In the genomic region with DNA sequence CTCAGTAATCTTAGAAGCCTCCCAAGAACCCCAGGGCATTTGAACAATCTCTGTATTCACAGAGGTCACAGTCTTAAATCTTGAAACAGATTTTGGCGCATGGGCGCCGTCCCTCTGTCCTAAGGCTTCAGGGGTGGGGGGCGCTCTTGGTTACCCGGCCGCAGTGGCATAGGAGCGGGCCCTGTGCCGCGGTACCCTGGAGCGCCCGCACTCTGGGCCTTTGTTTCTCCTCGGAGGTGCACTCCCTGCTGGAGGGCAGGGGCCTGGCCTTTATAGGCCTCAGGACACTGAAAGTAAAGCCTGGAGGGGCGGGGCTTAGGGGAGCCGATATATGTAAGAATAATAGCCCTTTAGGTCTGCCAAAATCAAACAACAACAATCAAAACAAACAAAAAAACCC, we compare ENCODE assay signal across 21 cellular contexts.
"Had no signal": no experiment of that assay in that cellular context is flagged by ENCODE, and none has a peak within 500 bp of the region (broad histone marks: within the 10 kb centered on the region; RNA-seq: fewer than 3 reads in every experiment).

No MANE protein-coding gene starts in this region.

- DNase-seq: effector memory CD8-positive, alpha-beta T cell; esophagus squamous epithelium; foreskin fibroblast; glutamatergic neuron; immature natural killer cell; left colon; mammary epithelial cell; naive thymus-derived CD8-positive, alpha-beta T cell; nucleus accumbens; ovary; sigmoid colon; stimulated activated CD4-positive, alpha-beta T cell treated with anti-CD3 and anti-CD28 coated beads, Interleukin-2, amount 100 ng/mL, for 48 hours; stimulated activated naive CD4-positive, alpha-beta T cell treated with Interleukin-2 at 50 U/mL for 16 hours; thyroid gland had no signal

- H3K4me1 ChIP-seq: esophagus squamous epithelium, gastroesophageal sphincter, right atrium auricular region, sigmoid colon, thyroid gland, upper lobe of left lung, vagina had no signal

- H3K27me3 Mint-ChIP-seq: dendritic cell treated with granulocyte-macrophage colony-stimulating factor and Interleukin-4, amounts not matched to agents 40 ng/mL and 50 ng/mL, for 4 days; effector memory CD8-positive, alpha-beta T cell; naive thymus-derived CD8-positive, alpha-beta T cell had no signal

- H3K27ac Mint-ChIP-seq: dendritic cell treated with granulocyte-macrophage colony-stimulating factor and Interleukin-4, amounts not matched to agents 40 ng/mL and 50 ng/mL, for 4 days; effector memory CD8-positive, alpha-beta T cell; immature natural killer cell; naive thymus-derived CD8-positive, alpha-beta T cell had no signal

- H3K9me3 Mint-ChIP-seq: dendritic cell treated with granulocyte-macrophage colony-stimulating factor and Interleukin-4, amounts not matched to agents 40 ng/mL and 50 ng/mL, for 4 days had no signal

- H3K27me3 ChIP-seq: esophagus squamous epithelium, gastroesophageal sphincter, ovary, right atrium auricular region, sigmoid colon, thyroid gland, upper lobe of left lung, vagina had no signal

- H3K36me3 Mint-ChIP-seq: immature natural killer cell; naive thymus-derived CD8-positive, alpha-beta T cell had no signal

- ATAC-seq: effector memory CD8-positive, alpha-beta T cell; gastroesophageal sphincter; left colon; mucosa of descending colon; naive thymus-derived CD8-positive, alpha-beta T cell had no signal

- H3K9me3 ChIP-seq: esophagus squamous epithelium, gastroesophageal sphincter, mucosa of descending colon, ovary, right atrium auricular region, sigmoid colon, thyroid gland, upper lobe of left lung, vagina had no signal

- H3K36me3 ChIP-seq: esophagus squamous epithelium, gastroesophageal sphincter, ovary, right atrium auricular region, sigmoid colon, thyroid gland, upper lobe of left lung, vagina had no signal

- H3K4me1 Mint-ChIP-seq: immature natural killer cell; naive thymus-derived CD8-positive, alpha-beta T cell had no signal

- H3K4me3 Mint-ChIP-seq: dendritic cell treated with granulocyte-macrophage colony-stimulating factor and Interleukin-4, amounts not matched to agents 40 ng/mL and 50 ng/mL, for 4 days; effector memory CD8-positive, alpha-beta T cell; immature natural killer cell; naive thymus-derived CD8-positive, alpha-beta T cell had no signal

- H3K4me3 ChIP-seq: esophagus squamous epithelium, gastroesophageal sphincter, mucosa of descending colon, ovary, right atrium auricular region, sigmoid colon, skin epidermis, thyroid gland, upper lobe of left lung, vagina had no signal

- H3K27ac ChIP-seq: esophagus squamous epithelium, gastroesophageal sphincter, ovary, right atrium auricular region, sigmoid colon, skin epidermis, thyroid gland, upper lobe of left lung, vagina had no signal
